In genomic region chr10:97307441-97307840, GRCh38 we compare ENCODE assay signal across 13 cellular contexts.
"Had no signal": no experiment of that assay in that cellular context is flagged by ENCODE, and none has a peak within 500 bp of the region (broad histone marks: within the 10 kb centered on the region; RNA-seq: fewer than 3 reads in every experiment).

No MANE protein-coding gene starts in this region.

- H3K36me3 Mint-ChIP-seq: WTC11 had no signal

- H3K9me3 ChIP-seq: body of pancreas, right atrium auricular region, thyroid gland had no signal

- H3K27ac ChIP-seq: body of pancreas, hepatocyte, right atrium auricular region, thyroid gland had no signal

- H3K36me3 ChIP-seq: right atrium auricular region, thyroid gland had no signal

- H3K9me3 Mint-ChIP-seq: activated CD4-positive, alpha-beta T cell treated with anti-CD3 and anti-CD28 coated beads, Interleukin-2, amount 10 ng/mL, durations not matched to agents 24 days and 14 days; activated naive CD4-positive, alpha-beta T cell treated with anti-CD3 and anti-CD28 coated beads for 36 hours; activated T-helper 17 cell treated with anti-CD3 and anti-CD28 coated beads, Interleukin-2, amount 50 U/mL, for 72 hours had no signal

- H3K4me3 ChIP-seq: body of pancreas, hepatocyte, right atrium auricular region, smooth muscle cell, thyroid gland had no signal

- H3K4me1 Mint-ChIP-seq: activated T-helper 17 cell treated with anti-CD3 and anti-CD28 coated beads, Interleukin-2, amount 50 U/mL, for 72 hours; WTC11 had no signal

- H3K4me3 Mint-ChIP-seq: activated CD4-positive, alpha-beta T cell treated with anti-CD3 and anti-CD28 coated beads, Interleukin-2, amount 10 ng/mL, durations not matched to agents 24 days and 14 days; activated naive CD4-positive, alpha-beta T cell treated with anti-CD3 and anti-CD28 coated beads for 36 hours; activated T-helper 17 cell treated with anti-CD3 and anti-CD28 coated beads, Interleukin-2, amount 50 U/mL, for 72 hours; WTC11 had no signal

- H3K27me3 Mint-ChIP-seq: activated T-helper 17 cell treated with anti-CD3 and anti-CD28 coated beads, Interleukin-2, amount 50 U/mL, for 72 hours had no signal

- ATAC-seq: activated T-helper 17 cell treated with anti-CD3 and anti-CD28 coated beads, Interleukin-2, amount 50 U/mL, for 72 hours; body of pancreas; WTC11 had no signal

- H3K27me3 ChIP-seq: body of pancreas, hepatocyte, right atrium auricular region, thyroid gland had no signal

- H3K4me1 ChIP-seq: body of pancreas, right atrium auricular region, thyroid gland had no signal

- H3K27ac Mint-ChIP-seq: activated CD4-positive, alpha-beta T cell treated with anti-CD3 and anti-CD28 coated beads, Interleukin-2, amount 10 ng/mL, durations not matched to agents 24 days and 14 days; activated naive CD4-positive, alpha-beta T cell treated with anti-CD3 and anti-CD28 coated beads for 36 hours; activated T-helper 17 cell treated with anti-CD3 and anti-CD28 coated beads, Interleukin-2, amount 50 U/mL, for 72 hours; WTC11 had no signal

- DNase-seq: activated CD4-positive, alpha-beta T cell treated with anti-CD3 and anti-CD28 coated beads, Interleukin-2, amount 10 ng/mL, durations not matched to agents 24 days and 14 days; activated naive CD4-positive, alpha-beta T cell treated with anti-CD3 and anti-CD28 coated beads for 36 hours; activated T-cell treated with anti-CD3 and anti-CD28 coated beads for 4 hours; body of pancreas; dermis blood vessel endothelial cell; erythroblast; T1000; thyroid gland had no signal
